ENCODE assay signal across 13 cellular contexts in genomic region chr1:89516055-89516454, GRCh38. TPM values are rescaled to one million over a fixed set of nuclear protein-coding genes. Genes with fewer than 3 reads are reported as not detected.
A peak's percentile ranks its signal among the peaks of the same experiment; 100 is the strongest.
DNase-seq lines count a peak whose midpoint lies in the region; FAIRE-seq and TF ChIP-seq lines count a peak whose summit lies in the region.
"Had no signal": no experiment of that assay in that cellular context is flagged by ENCODE, and none has a peak within 500 bp of the region (broad histone marks: within the 10 kb centered on the region; RNA-seq: fewer than 3 reads in every experiment).

No MANE protein-coding gene starts in this region.

- H3K4me2 ChIP-seq in keratinocyte (ENCODE audit: control insufficient read depth, extremely low read depth, insufficient read depth, low read depth, low read length), result no peak overlapping the region

- dilution Hi-C loops in keratinocyte (cut with MboI; ENCODE audit: extremely low pct_ligation_motif_present, low sequenced_read_pairs), result no loop called here

- H3K4me1 Mint-ChIP-seq in type B pancreatic cell (ENCODE audit: unreplicated experiment), result no peaks in the 10 kb centered on the region

- TF ChIP-seq CTCF in astrocyte of the spinal cord (IDR thresholded peaks at IDR 0.05; ENCODE audit: low read depth, low read length), result no peak
- TF ChIP-seq CTCF in keratinocyte (optimal IDR thresholded peaks at IDR 0.05 in 1 of 3, IDR thresholded peaks at IDR 0.05 in 1 of 3, conservative IDR thresholded peaks at IDR 0.05 in 1 of 3; ENCODE audit: extremely low read depth in 1 of 3, insufficient read depth in 2 of 3, low read length in 3 of 3), result no peak
- no peak for TF ChIP-seq CTCF in type B pancreatic cell (conservative IDR thresholded peaks at IDR 0.05)

- no peak overlapping the region for H3K9ac ChIP-seq in keratinocyte (ENCODE audit: control insufficient read depth, extremely low read depth, insufficient read depth, low read length)

- H3K27ac Mint-ChIP-seq in type B pancreatic cell, result no peak overlapping the region
- H3K27ac Mint-ChIP-seq: activated T-helper 2 cell treated with anti-CD3 and anti-CD28 coated beads, Interferon-gamma antibody, Interleukin-2, Interleukin-4, amounts not matched to agents 10 μg/mL and 5 μg/mL and 100 μg/mL, durations not matched to agents 14 hours and 24 hours and 36 hours had no signal

- H3K9me3 ChIP-seq in keratinocyte (ENCODE audit: control insufficient read depth, low read depth, low read length), result no peaks in the 10 kb centered on the region
- H3K9me3 ChIP-seq: mucosa of descending colon, right atrium auricular region had no signal

- FAIRE-seq in keratinocyte (lab: Jason Lieb, UNC), result peak; percentile 73

- H3K4me1 ChIP-seq in keratinocyte (ENCODE audit: control insufficient read depth, extremely low read depth, insufficient read depth, low read length), result no peaks in the 10 kb centered on the region

- no peaks in the 10 kb centered on the region for H3K79me2 ChIP-seq in keratinocyte (ENCODE audit: control insufficient read depth, insufficient read depth, low read length)

- H3K27ac ChIP-seq in keratinocyte (ENCODE audit: control insufficient read depth, insufficient read depth, low read length), result no peak overlapping the region
- H3K27ac ChIP-seq: right atrium auricular region had no signal

- no peaks in the 10 kb centered on the region for H3K36me3 Mint-ChIP-seq in type B pancreatic cell

- H3K36me3 ChIP-seq in keratinocyte (ENCODE audit: control insufficient read depth in 2 of 2, extremely low read depth in 1 of 2, insufficient read depth in 2 of 2, low read length in 2 of 2), result no peaks in the 10 kb centered on the region
- H3K36me3 ChIP-seq: right atrium auricular region had no signal

- in situ Hi-C loops in astrocyte of the spinal cord (cut with HindIII; ENCODE audit: low sequenced_read_pairs), result no loop called here

- H3K27me3 ChIP-seq in keratinocyte (ENCODE audit: control insufficient read depth, extremely low read depth, insufficient read depth, low read length), result no peaks in the 10 kb centered on the region
- H3K27me3 ChIP-seq: right atrium auricular region had no signal

- H3K27me3 Mint-ChIP-seq in type B pancreatic cell, result no peaks in the 10 kb centered on the region

- no peaks in the 10 kb centered on the region for H3K9me3 Mint-ChIP-seq in type B pancreatic cell

- H3K4me3 ChIP-seq in astrocyte of the spinal cord (ENCODE audit: low read depth, low read length), result no peak overlapping the region
- H3K4me3 ChIP-seq in keratinocyte (ENCODE audit: control insufficient read depth in 2 of 3, extremely low read depth in 1 of 3, insufficient read depth in 2 of 3, low read depth in 1 of 3, low read length in 3 of 3), result no peak overlapping the region
- H3K4me3 ChIP-seq: mucosa of descending colon, right atrium auricular region had no signal

- no peaks in the 10 kb centered on the region for H4K20me1 ChIP-seq in keratinocyte (ENCODE audit: control insufficient read depth, extremely low read depth, insufficient read depth, low read length)

- H3K4me3 Mint-ChIP-seq in type B pancreatic cell, result no peak overlapping the region

- H3K9me1 ChIP-seq in keratinocyte (ENCODE audit: control insufficient read depth, extremely low read depth, insufficient read depth, low read length), result no peaks in the 10 kb centered on the region

- no peak overlapping the region for H2AFZ ChIP-seq in keratinocyte (ENCODE audit: control insufficient read depth, low read length)

- DNase-seq in DMS53 (lab: John Stamatoyannopoulos, UW) (peak; percentile 86), HT-29 (ENCODE audit: low spot score) (peak; percentile 26), astrocyte of the spinal cord (ENCODE audit: low read depth, low spot score) (peak; percentile 68), keratinocyte (ENCODE audit: low read depth, low spot score) (no peak), cerebellar nuclear complex (lab: John Stamatoyannopoulos, UW) (no peak), type B pancreatic cell (ENCODE audit: extremely low spot score, unreplicated experiment) (no peak), NCI-H2029 (lab: John Stamatoyannopoulos, UW) (no peak)
- DNase-seq in activated CD4-positive, alpha-beta T cell treated with anti-CD3 and anti-CD28 coated beads for 48 hours, result no peak
- DNase-seq: DMS153, hippocampal formation, mucosa of descending colon had no signal

RNA-seq across cellular contexts. Expression of gene LRRC8B, which starts 8.6 kb away (rescaled TPM):
- 5.0 and 11.5 TPM in 2 replicates for total RNA-seq in HT-29 (2014; rRNA removed; shearing (Covaris generic))
- 1.3 to 2.0 TPM (median 1.5 TPM) in 3 replicates for polyA plus RNA-seq in keratinocyte
- polyA plus RNA-seq in keratinocyte (2011; ENCODE audit: low read depth), result 1.1 TPM
- 0.95 and 2.2 TPM in 2 replicates for polyA plus RNA-seq in keratinocyte (2011; cell fraction: cytosol; rRNA removed)
- polyA plus RNA-seq in keratinocyte (2011; cell fraction: nucleus; rRNA removed), result 2.3 and 3.0 TPM in 2 replicates
- polyA plus RNA-seq in keratinocyte (2012; ENCODE audit: low replicate concordance), result 0.85 and 3.3 TPM in 2 replicates
- polyA minus RNA-seq in keratinocyte, result 3.0 to 7.3 TPM (median 4.6 TPM) in 3 replicates
- 4.8 TPM for polyA minus RNA-seq in keratinocyte (2011; cell fraction: cytosol; rRNA and poly(A)+ RNA removed)
- 2.6 and 4.2 TPM in 2 replicates for polyA minus RNA-seq in keratinocyte (2011; cell fraction: nucleus; rRNA and poly(A)+ RNA removed)
- 12.2 and 13.1 TPM in 2 replicates for total RNA-seq in type B pancreatic cell (ENCODE audit: low replicate concordance)

Comparison
In these comparisons a context has a peak if more than half of its experiments do, and no peak if none do; other contexts are left out.
1. DNase-seq: peak in DMS53 (single experiment), HT-29 (single experiment) and astrocyte of the spinal cord (single experiment); none in keratinocyte (single experiment), cerebellar nuclear complex (0 of 2), activated CD4-positive, alpha-beta T cell treated with anti-CD3 and anti-CD28 coated beads for 48 hours (single experiment), type B pancreatic cell (single experiment) and NCI-H2029 (single experiment).